ENCODE assay signal across 10 cellular contexts in genomic region chr4:1172228-1172851, GRCh38. TPM values are rescaled to one million over a fixed set of nuclear protein-coding genes. Genes with fewer than 3 reads are reported as not detected.
DNase-seq lines count a peak whose midpoint lies in the region; ATAC-seq, FAIRE-seq and TF ChIP-seq lines count a peak whose summit lies in the region.
"Had no signal": no experiment of that assay in that cellular context is flagged by ENCODE, and none has a peak within 500 bp of the region (broad histone marks: within the 10 kb centered on the region; RNA-seq: fewer than 3 reads in every experiment).

SPON2 (minus strand) TSS chr4:1172583.

- peak within 1 kb of the TSS; percentile 67 for H2AFZ ChIP-seq in astrocyte (ENCODE audit: low read depth, low read length)

- H3K27me3 Mint-ChIP-seq in astrocyte (ENCODE audit: low read depth, unreplicated experiment), result peaks cover 32% of the 10 kb centered on the region

- no peak within 1 kb of the TSS for H3K27ac Mint-ChIP-seq in astrocyte (ENCODE audit: unreplicated experiment)

- H3K9ac ChIP-seq in astrocyte (ENCODE audit: low read length), result peak within 1 kb of the TSS; percentile 31

- no peaks in the 10 kb centered on the region for H3K79me2 ChIP-seq in astrocyte (ENCODE audit: insufficient read depth, low read length)

- H3K9me3 ChIP-seq in astrocyte (ENCODE audit: insufficient read depth, low read depth, low read length), result no peaks in the 10 kb centered on the region
- H3K9me3 ChIP-seq: HAP-1 had no signal

- H3K27me3 ChIP-seq in astrocyte (ENCODE audit: insufficient read depth, low read length), result peaks cover 24% of the 10 kb centered on the region

- peaks cover 9% of the 10 kb centered on the region for H3K4me1 ChIP-seq in astrocyte (ENCODE audit: insufficient read depth, low read length)
- H3K4me1 ChIP-seq: HAP-1 had no signal

- peaks cover 5% of the 10 kb centered on the region for H4K20me1 ChIP-seq in astrocyte (ENCODE audit: insufficient read depth, low read length)

- H3K4me1 Mint-ChIP-seq in astrocyte (ENCODE audit: low read depth, unreplicated experiment), result no peaks in the 10 kb centered on the region

- no peak for DNase-seq in HFF-Myc (ENCODE audit: extremely low read depth, low read depth)
- DNase-seq in astrocyte (ENCODE audit: low read depth), result no peak
- DNase-seq in iPS-NIHi11 (ENCODE audit: low spot score), result peak; percentile 71
- DNase-seq in skeletal muscle cell (ENCODE audit: low read depth), result no peak
- no peak for DNase-seq in putamen (ENCODE audit: low spot score)
- no peak for DNase-seq in NCI-H128 (lab: John Stamatoyannopoulos, UW; ENCODE audit: unreplicated experiment)
- no peak for DNase-seq in DMS79 (lab: John Stamatoyannopoulos, UW)
- DNase-seq: activated CD4-positive, alpha-beta T cell treated with anti-CD3 and anti-CD28 coated beads, Interleukin-2, amount 50 U/mL, for 48 hours had no signal

- H3K27ac ChIP-seq in astrocyte (ENCODE audit: low read depth, low read length), result no peak within 1 kb of the TSS

- no peak for FAIRE-seq in astrocyte (lab: Jason Lieb, UNC)

- TF ChIP-seq CTCF in HFF-Myc (IDR thresholded peaks at IDR 0.05; ENCODE audit: low read depth, low read length, missing control alignments) (no peak), astrocyte (IDR thresholded peaks at IDR 0.05; ENCODE audit: insufficient read depth, low read depth, low read length) (no peak)

- H3K4me3 ChIP-seq in HFF-Myc (replicated peaks; ENCODE audit: low read depth, low read length), result peak within 1 kb of the TSS; percentile 36
- H3K4me3 ChIP-seq in astrocyte (ENCODE audit: insufficient read depth, low read depth, low read length), result peak within 1 kb of the TSS; percentile 42
- peak within 1 kb of the TSS; percentile 63 for H3K4me3 ChIP-seq in skeletal muscle cell (ENCODE audit: low read depth, low read length)
- H3K4me3 ChIP-seq: HAP-1 had no signal

- H3K36me3 Mint-ChIP-seq in astrocyte (ENCODE audit: low read depth, unreplicated experiment), result peaks cover 2% of the 10 kb centered on the region

- H3K36me3 ChIP-seq in astrocyte (ENCODE audit: insufficient read depth, low read length), result no peaks in the 10 kb centered on the region
- H3K36me3 ChIP-seq: HAP-1 had no signal

- ATAC-seq in GM19324 (IDR thresholded peaks at IDR 0.05; ENCODE audit: low FRiP score, unreplicated experiment), result no peak

- peak within 1 kb of the TSS; percentile 66 for H3K4me2 ChIP-seq in astrocyte (ENCODE audit: low read length)

- peaks cover 2% of the 10 kb centered on the region for H3K9me3 Mint-ChIP-seq in astrocyte (ENCODE audit: unreplicated experiment)

- peak within 1 kb of the TSS; percentile 57 for H3K4me3 Mint-ChIP-seq in astrocyte (ENCODE audit: unreplicated experiment)

RNA-seq across cellular contexts. Expression of gene SPON2, which starts in this region (rescaled TPM):
- total RNA-seq in astrocyte, result 47.8 and 55.5 TPM in 2 replicates
